ENCODE assay signal across 5 cellular contexts in the genomic region with DNA sequence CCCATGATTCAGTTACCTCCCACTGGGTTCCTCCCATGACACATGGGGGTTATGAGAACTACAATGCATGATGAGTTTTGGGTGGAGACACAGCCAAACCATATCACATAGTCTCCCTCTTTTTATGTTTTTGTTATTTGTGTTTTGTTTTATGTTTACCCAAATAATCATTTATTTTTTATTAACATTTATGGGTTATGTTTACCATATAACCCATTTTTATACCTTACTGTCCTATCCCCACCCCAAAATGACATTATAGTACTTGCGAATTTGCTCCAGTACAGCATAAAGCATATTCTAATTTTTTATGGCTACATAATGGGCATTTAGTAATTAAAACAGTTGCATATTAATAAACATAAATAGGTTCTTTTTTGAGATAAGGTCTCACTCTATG.
"Had no signal": no experiment of that assay in that cellular context is flagged by ENCODE, and none has a peak within 500 bp of the region (broad histone marks: within the 10 kb centered on the region; RNA-seq: fewer than 3 reads in every experiment).

No MANE protein-coding gene starts in this region.

- FAIRE-seq: HTR-8/SVneo had no signal

- H3K27ac ChIP-seq: HL-60 had no signal

- DNase-seq: IMR-90, KBM-7, KG1 had no signal
